In genomic region chr6:33123732-33124524, GRCh38 we compare ENCODE assay signal across 8 cellular contexts. TPM values are rescaled to one million over a fixed set of nuclear protein-coding genes. Genes with fewer than 3 reads are reported as not detected.
DNase-seq lines count a peak whose midpoint lies in the region; ATAC-seq, FAIRE-seq and TF ChIP-seq lines count a peak whose summit lies in the region.

No MANE protein-coding gene starts in this region.

- in situ Hi-C loops in K562 (cut with MboI): no loop called here

- peak overlapping the region; percentile 53; the same call in 1 of the 2 replicates for H2AFZ ChIP-seq in K562 (ENCODE audit: low read depth, low read length)

- H3K4me1 ChIP-seq in BE2C: no peaks in the 10 kb centered on the region
- no peaks in the 10 kb centered on the region for H3K4me1 ChIP-seq in K562 (replicated peaks in 1 of 2; ENCODE audit: control insufficient read depth in 2 of 2, insufficient read depth in 2 of 2, low read length in 2 of 2)

- peaks cover 26% of the 10 kb centered on the region for H3K27me3 ChIP-seq in BE2C
- H3K27me3 ChIP-seq in K562 (ENCODE audit: control insufficient read depth in 2 of 2, insufficient read depth in 2 of 2, low read length in 2 of 2): peaks cover 5 to 22% of the 10 kb centered on the region in 2 experiments; a peak in 4 of 5 replicates

- CTCF ChIA-PET in K562 (lab: Yijun Ruan, JAX; ENCODE audit: low intra/inter-chr PET ratio): interaction anchor here (0.5 to 3.3 kb wide), 11 partner anchors 18 to 456 kb away, joined by 3 to 26 read pairs (median 4); partner anchors contain the start of gene WDR46

- peak overlapping the region; percentile 42; the same call in 1 of the 2 replicates for H3K4me2 ChIP-seq in K562 (ENCODE audit: insufficient read depth, low read length)

- BruUV-seq in K562 (replicated peaks; lab: Mats Ljungman, UMichigan): no TSS peak

- 22% methylated on average over 20 of the region's 20 CpGs for WGBS in K562 (ENCODE audit: insufficient coverage, low coverage, missing lambda C conversion rate)

- no peak for TF ChIP-seq EP300 in K562 (IDR thresholded peaks at IDR 0.05; ENCODE audit: low read length)

- H3K79me2 ChIP-seq in K562 (ENCODE audit: control insufficient read depth, insufficient read depth, low read length): no peaks in the 10 kb centered on the region

- no peak overlapping the region for H3K4me3 ChIP-seq in BE2C (ENCODE audit: low read depth, low read length)
- H3K4me3 ChIP-seq in K562: no peak overlapping the region

- intact Hi-C loops in K562 (cut with micrococcal nuclease): loop anchor here (1.0 to 10.0 kb wide), 4 partner anchors 24 to 301 kb away; partner anchors contain the start of gene SYNGAP1

- H3K9me3 ChIP-seq in BE2C: no peaks in the 10 kb centered on the region
- H3K9me3 ChIP-seq in K562 (replicated peaks; ENCODE audit: control insufficient read depth, insufficient read depth, low read depth, low read length): 0 out of 2 replicates have a peak, but pooled peaks cover 5% of the 10 kb centered on the region

- TF ChIP-seq RAD21 in K562 (CRISPR knock-in tag; conservative IDR thresholded peaks at IDR 0.05 in 1 of 2, IDR thresholded peaks at IDR 0.05 in 1 of 2): peak; percentile 90 to 96

- no peak overlapping the region for H3K27ac ChIP-seq in K562 (ENCODE audit: extremely low read depth, low read depth, low read length)

- H3K36me3 ChIP-seq in BE2C (no peaks in the 10 kb centered on the region), K562 (ENCODE audit: control insufficient read depth, insufficient read depth, low read length) (no peaks in the 10 kb centered on the region)

- DNase-seq in BE2C (peak; percentile 55), GM12892 (ENCODE audit: insufficient read length) (no peak), NCI-H2196 (lab: John Stamatoyannopoulos, UW; ENCODE audit: unreplicated experiment) (peak; percentile 30), K562 (ENCODE audit: extremely low read depth in 1 of 4, low spot score in 3 of 4) (peak; percentile 69 to 85 (median 74)), medulla oblongata (ENCODE audit: extremely low spot score) (peak; percentile 64)

- H4K20me1 ChIP-seq in K562 (replicated peaks; ENCODE audit: control insufficient read depth, insufficient read depth, low read length): no peaks in the 10 kb centered on the region

- peak; percentile 81 for FAIRE-seq in GM12892 (lab: Jason Lieb, UNC)
- peak; percentile 98 for FAIRE-seq in K562 (lab: Jason Lieb, UNC)

- TF ChIP-seq CTCF in BE2C (IDR thresholded peaks at IDR 0.05; ENCODE audit: low read depth, low read length) (peak; percentile 83), K562 (IDR thresholded peaks at IDR 0.05 in 2 of 3, conservative IDR thresholded peaks at IDR 0.05 in 1 of 3; ENCODE audit: insufficient read depth in 2 of 3, low read depth in 1 of 3, low read length in 3 of 3) (peak; percentile 82 to 96 (median 89))

- TF ChIP-seq POLR2A in GM12892 (IDR thresholded peaks at IDR 0.05; ENCODE audit: low read depth, low read length): no peak
- no peak for TF ChIP-seq POLR2A in K562 (conservative IDR thresholded peaks at IDR 0.05)

- no peaks in the 10 kb centered on the region for H3K9me1 ChIP-seq in K562 (ENCODE audit: control insufficient read depth, insufficient read depth, low read length)

- ATAC-seq in K562 (peak; percentile 96), HG02970 (IDR thresholded peaks at IDR 0.05; ENCODE audit: low FRiP score, unreplicated experiment) (no peak), GM21786 (IDR thresholded peaks at IDR 0.05; ENCODE audit: unreplicated experiment) (no peak), GM18502 (IDR thresholded peaks at IDR 0.05; ENCODE audit: poor library complexity, unreplicated experiment) (no peak)

- no peak overlapping the region for H3K9ac ChIP-seq in K562 (ENCODE audit: insufficient read depth in 1 of 2, low read depth in 2 of 2, low read length in 2 of 2)

- POLR2A ChIA-PET in K562 (lab: Yijun Ruan, JAX): interaction anchor here (1.2 to 2.5 kb wide), 2 partner anchors 125 to 148 kb away, joined by 5 to 12 read pairs; partner anchors contain the start of genes RPS18 and VPS52

TF ChIP-seq in K562, 482 proteins besides CTCF, POLR2A, EP300 and RAD21 (continues in another document):
- TF ChIP-seq CSDE1 (IDR thresholded peaks at IDR 0.05) (no peak), SRF (CRISPR knock-in tag; IDR thresholded peaks at IDR 0.05) (no peak), BCLAF1 (IDR thresholded peaks at IDR 0.05; ENCODE audit: borderline replicate concordance in 1 of 2, control insufficient read depth in 1 of 2, low read depth in 2 of 2, low read length in 1 of 2) (no peak), COPS2 (conservative IDR thresholded peaks at IDR 0.05) (no peak), CBX3 (IDR thresholded peaks at IDR 0.05; ENCODE audit: borderline replicate concordance in 1 of 2, low read length in 2 of 2) (peak in 1 of 2 experiments; percentile 87; a peak in 2 of 3 replicates)

RNA-seq across cellular contexts. Expression of gene HLA-DPB1, which starts 48.1 kb away (rescaled TPM):
- 1.5 TPM for polyA plus RNA-seq in BE2C (2012; ENCODE audit: insufficient read depth, insufficient read length, low read depth)
- polyA plus RNA-seq in GM12892 (2012; ENCODE audit: missing spikeins): 455 TPM
- total RNA-seq in K562 (2011; cell fraction: chromatin; rRNA removed; ENCODE audit: low replicate concordance): not detected in 2 replicates
- not detected in 2 replicates for total RNA-seq in K562 (2011; cell fraction: nucleolus; rRNA removed)
- total RNA-seq in K562 (2011; cell fraction: nucleoplasm; rRNA removed): 0.76 TPM in 1 of 2 replicates, not detected in the other
- total RNA-seq in K562 (2014; rRNA removed) (0.68 and 3.0 TPM in 2 replicates), K562 (2014; rRNA removed; fragmentation: Illumina TruSeq; extraction: Trizol) (0.35 and 0.51 TPM in 2 replicates), K562 (2015; rRNA removed; fragmentation: Illumina TruSeq; extraction: Trizol) (0.51 and 0.98 TPM in 2 replicates), K562 (2021) (0.66 and 1.1 TPM in 2 replicates)
- polyA plus RNA-seq in K562 (2011; rRNA removed) (0.15 and 0.71 TPM in 2 replicates), K562 (2014; fragmentation: Illumina TruSeq; extraction: Trizol) (0.80 and 1.2 TPM in 2 replicates), K562 (2014; fragmentation: Nextera tagmentation; extraction: Ambion mirVana) (under 1 TPM; 0.07 to 0.18 TPM), K562 (2014; rRNA removed) (0.41 and 1.8 TPM in 2 replicates)
- 0.22 and 0.86 TPM in 2 replicates for polyA plus RNA-seq in K562 (2011; cell fraction: cytosol; rRNA removed)
- 0.33 TPM in 1 of 2 replicates, not detected in the other for polyA plus RNA-seq in K562 (2011; cell fraction: nucleus; rRNA removed)
- polyA plus RNA-seq in K562 (2012): 1.5 and 2.2 TPM in 2 replicates
- polyA minus RNA-seq in K562 (2011; rRNA and poly(A)+ RNA removed): 0.63 TPM in 1 of 2 replicates, not detected in the other
- polyA minus RNA-seq in K562 (2011; cell fraction: cytosol; rRNA and poly(A)+ RNA removed): not detected in 2 replicates
- polyA minus RNA-seq in K562 (2011; cell fraction: nucleus; rRNA and poly(A)+ RNA removed): not detected in 2 replicates

RNA-seq across cellular contexts. Expression of gene HLA-DPA1, which starts 50.5 kb away (rescaled TPM):
- polyA plus RNA-seq in BE2C (2012; ENCODE audit: insufficient read depth, insufficient read length, low read depth): not detected
- polyA plus RNA-seq in GM12892 (2012; ENCODE audit: missing spikeins): 1,233 TPM
- total RNA-seq in K562 (2011; cell fraction: chromatin; rRNA removed; ENCODE audit: low replicate concordance): not detected in 2 replicates
- total RNA-seq in K562 (2011; cell fraction: nucleolus; rRNA removed): not detected in 2 replicates
- total RNA-seq in K562 (2011; cell fraction: nucleoplasm; rRNA removed): not detected in 2 replicates
- total RNA-seq in K562 (2014; rRNA removed) (0.23 TPM in 1 of 2 replicates, not detected in the other), K562 (2014; rRNA removed; fragmentation: Illumina TruSeq; extraction: Trizol) (0.55 TPM in 1 of 2 replicates, not detected in the other), K562 (2015; rRNA removed; fragmentation: Illumina TruSeq; extraction: Trizol) (0.30 and 0.51 TPM in 2 replicates), K562 (2021) (0.60 and 1.2 TPM in 2 replicates)
- polyA plus RNA-seq in K562 (2011; rRNA removed) (0.05 and 0.74 TPM in 2 replicates), K562 (2014; fragmentation: Illumina TruSeq; extraction: Trizol) (0.56 and 1.8 TPM in 2 replicates), K562 (2014; fragmentation: Nextera tagmentation; extraction: Ambion mirVana) (under 1 TPM; 0.46 to 0.49 TPM), K562 (2014; rRNA removed) (0.45 and 0.93 TPM in 2 replicates)
- 0.55 and 0.88 TPM in 2 replicates for polyA plus RNA-seq in K562 (2011; cell fraction: cytosol; rRNA removed)
- 0.64 TPM in 1 of 2 replicates, not detected in the other for polyA plus RNA-seq in K562 (2011; cell fraction: nucleus; rRNA removed)
- polyA plus RNA-seq in K562 (2012): 0.75 and 0.79 TPM in 2 replicates
- polyA minus RNA-seq in K562 (2011; rRNA and poly(A)+ RNA removed): 0.21 TPM in 1 of 2 replicates, not detected in the other
- not detected in 2 replicates for polyA minus RNA-seq in K562 (2011; cell fraction: cytosol; rRNA and poly(A)+ RNA removed)
- under 0.01 TPM in 1 of 2 replicates, not detected in the other for polyA minus RNA-seq in K562 (2011; cell fraction: nucleus; rRNA and poly(A)+ RNA removed)
